ENCODE assay signal across 1 cellular context in the genomic region with DNA sequence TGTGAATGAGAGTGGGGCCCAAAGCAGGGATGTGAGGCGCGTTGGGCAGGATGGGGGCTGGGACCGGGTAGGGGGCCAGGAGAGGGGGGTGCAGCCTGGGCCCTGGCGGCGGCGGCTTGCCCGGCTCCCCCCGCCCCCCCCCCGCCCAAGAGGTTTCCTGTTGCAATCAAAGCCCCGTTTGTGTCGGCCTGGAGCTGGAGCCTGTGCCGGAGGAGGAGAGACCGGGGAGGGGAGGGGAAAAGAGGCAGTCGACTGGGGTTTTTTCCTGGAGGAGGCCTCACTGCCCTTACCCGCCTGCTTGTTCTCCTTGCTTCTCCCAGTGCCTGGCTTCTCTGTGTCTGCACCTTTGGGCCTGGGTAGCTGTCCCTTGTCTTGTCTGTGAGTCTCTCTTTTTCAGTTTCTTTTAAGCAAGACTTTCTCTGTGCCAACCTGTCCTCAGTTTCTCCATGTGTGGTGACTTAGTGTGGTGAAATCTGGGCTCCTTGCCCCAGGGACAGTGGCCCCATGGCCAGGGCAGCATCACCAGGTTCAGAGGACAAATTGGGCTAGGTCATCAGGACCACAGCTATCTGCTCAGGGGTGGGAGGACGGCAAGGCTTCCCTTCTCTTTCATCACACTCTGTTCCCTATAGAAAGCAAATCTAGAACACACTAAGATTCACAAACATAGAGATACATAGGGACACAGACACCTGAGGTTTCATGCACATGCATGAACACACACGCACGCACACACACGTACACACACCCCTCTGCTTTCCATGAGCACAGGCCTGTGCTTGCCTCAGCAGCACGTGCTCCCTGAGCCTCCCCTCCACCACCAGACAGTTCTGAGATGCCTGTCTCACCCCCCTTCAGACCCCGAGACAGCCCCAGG.
TF ChIP-seq lines count a peak whose summit lies in the region.

No MANE protein-coding gene starts in this region.

TF ChIP-seq in GM23338, 12 proteins besides CTCF, POLR2A, EP300 and RAD21 (continued from another document):
- TF ChIP-seq STAT1 (IDR thresholded peaks at IDR 0.05; ENCODE audit: unreplicated experiment) (no peak), EZH2phosphoT487 (IDR thresholded peaks at IDR 0.05; ENCODE audit: unreplicated experiment) (no peak), EZH2 (IDR thresholded peaks at IDR 0.05; ENCODE audit: low read depth, unreplicated experiment) (no peak), NANOG (IDR thresholded peaks at IDR 0.05; ENCODE audit: borderline replicate concordance) (no peak)
TF ChIP-seq in GM23338: peak in this region for 0.
